Comparison of ENCODE assay signal across 14 cellular contexts in genomic region chr1:227748496-227749182, GRCh38. TPM values are rescaled to one million over a fixed set of nuclear protein-coding genes. Genes with fewer than 3 reads are reported as not detected.
DNase-seq lines count a peak whose midpoint lies in the region; ATAC-seq, FAIRE-seq and TF ChIP-seq lines count a peak whose summit lies in the region.
"Had no signal": no experiment of that assay in that cellular context is flagged by ENCODE, and none has a peak within 500 bp of the region (broad histone marks: within the 10 kb centered on the region; RNA-seq: fewer than 3 reads in every experiment).

No MANE protein-coding gene starts in this region.

- ATAC-seq in HepG2 (no peak), aorta (ENCODE audit: low FRiP score) (peak; percentile 59), HG03378 (IDR thresholded peaks at IDR 0.05; ENCODE audit: unreplicated experiment) (no peak)
- ATAC-seq: GM23338 had no signal

- no TSS peak for BruUV-seq in HepG2 (replicated peaks; lab: Mats Ljungman, UMichigan)

- 66% methylated on average over 7 of the region's 7 CpGs for WGBS in liver
- WGBS in HepG2 (ENCODE audit: low lambda C conversion rate), result 94% methylated on average over 6 of the region's 7 CpGs
- 28 to 34% methylated on average over 7 of the region's 7 CpGs for WGBS in aorta, 2 donors

- H3K27ac ChIP-seq in liver (ENCODE audit: low read depth in 1 of 2, low read length in 2 of 2) (peak overlapping the region in 1 of 2 donors; percentile 23), HepG2 (ENCODE audit: extremely low read length, insufficient read depth, low read length) (no peak overlapping the region), aorta (ENCODE audit: low read depth in 1 of 2, low read length in 2 of 2) (no peak overlapping the region)
- H3K27ac ChIP-seq: BLaER1, vagina had no signal

- TF ChIP-seq RAD21 in liver (IDR thresholded peaks at IDR 0.05) (no peak), HepG2 (CRISPR knock-in tag; IDR thresholded peaks at IDR 0.05) (no peak)

- TF ChIP-seq POLR2A in HepG2 (IDR thresholded peaks at IDR 0.05; ENCODE audit: insufficient read depth in 1 of 2, low read depth in 2 of 2, low read length in 2 of 2), result no peak

- H3K36me3 ChIP-seq in liver (ENCODE audit: control insufficient read depth in 4 of 4, insufficient read depth in 3 of 4, low read depth in 1 of 4, low read length in 3 of 4), result peaks cover 2 to 18% (median 6%) of the 10 kb centered on the region in 4 donors
- H3K36me3 ChIP-seq in HepG2 (replicated peaks in 1 of 2; ENCODE audit: control insufficient read depth in 1 of 2, insufficient read depth in 2 of 2, low read length in 2 of 2), result peaks cover 19 to 35% of the 10 kb centered on the region in 2 experiments; a peak in 4 of 5 replicates
- peaks cover 0 to 2% of the 10 kb centered on the region in 2 donors for H3K36me3 ChIP-seq in aorta (ENCODE audit: control insufficient read depth in 1 of 2, insufficient read depth in 2 of 2, low read length in 1 of 2)

- no peaks in the 10 kb centered on the region for H3K9me3 ChIP-seq in liver (ENCODE audit: control insufficient read depth in 4 of 4, low read length in 3 of 4)
- no peaks in the 10 kb centered on the region for H3K9me3 ChIP-seq in HepG2 (ENCODE audit: low read length)
- no peaks in the 10 kb centered on the region for H3K9me3 ChIP-seq in aorta (ENCODE audit: control insufficient read depth, low read length)
- H3K9me3 ChIP-seq: BLaER1, vagina had no signal

- H3K9ac ChIP-seq in liver (ENCODE audit: low read depth in 1 of 2, low read length in 2 of 2) (no peak overlapping the region), HepG2 (ENCODE audit: insufficient read depth, low read depth, low read length) (no peak overlapping the region)
- H3K9ac ChIP-seq: BLaER1 had no signal

- POLR2A ChIA-PET in HepG2 (lab: Yijun Ruan, JAX), result no interaction called here

- in situ Hi-C loops in HepG2 (cut with HindIII; ENCODE audit: extremely low pct_ligation_motif_present, low pct_unique_long_range_greater_than_20kb), result loop anchor here (10.0 kb wide), 1 partner anchor 264 kb away; no protein-coding TSS in a partner anchor

- H4K20me1 ChIP-seq in HepG2 (ENCODE audit: insufficient read depth, low read length), result no peaks in the 10 kb centered on the region

- H3K4me2 ChIP-seq in HepG2 (ENCODE audit: low read depth, low read length), result no peak overlapping the region
- H3K4me2 ChIP-seq: BLaER1, GM23338 had no signal

- H3K27me3 ChIP-seq in liver (ENCODE audit: control insufficient read depth in 4 of 4, insufficient read depth in 4 of 4, low read length in 3 of 4) (no peaks in the 10 kb centered on the region), HepG2 (ENCODE audit: control insufficient read depth in 1 of 2, insufficient read depth in 2 of 2, low read length in 2 of 2) (no peaks in the 10 kb centered on the region), aorta (ENCODE audit: control insufficient read depth in 1 of 2, insufficient read depth in 2 of 2, low read length in 1 of 2) (no peaks in the 10 kb centered on the region)
- H3K27me3 ChIP-seq: BLaER1, vagina had no signal

- no peak for TF ChIP-seq EP300 in HepG2 (IDR thresholded peaks at IDR 0.05; ENCODE audit: low read depth in 2 of 2, low read length in 2 of 2)
- no peak for TF ChIP-seq EP300 in HepG2 (CRISPR knock-in tag; IDR thresholded peaks at IDR 0.05; ENCODE audit: borderline replicate concordance)

- no peak for TF ChIP-seq CTCF in liver (IDR thresholded peaks at IDR 0.05; ENCODE audit: low read depth, low read length, missing input control)
- TF ChIP-seq CTCF in HepG2 (CRISPR knock-in tag; IDR thresholded peaks at IDR 0.05), result no peak
- no peak for TF ChIP-seq CTCF in GM20000 (IDR thresholded peaks at IDR 0.05; ENCODE audit: extremely low read depth, missing control alignments)

- no peak overlapping the region for H2AFZ ChIP-seq in HepG2 (ENCODE audit: low read length)
- H2AFZ ChIP-seq: GM23338 had no signal

- CTCF ChIA-PET in HepG2 (lab: Yijun Ruan, JAX; ENCODE audit: low intra/inter-chr PET ratio, low total read pairs), result no interaction called here

- intact Hi-C loops in HepG2 (cut with micrococcal nuclease; ENCODE audit: unreplicated experiment) (no loop called here), aorta (cut with DNase I) (no loop called here)

- H3K79me2 ChIP-seq in HepG2 (ENCODE audit: insufficient read depth, low read length), result peaks cover 2% of the 10 kb centered on the region

- H3K4me3 ChIP-seq in liver (ENCODE audit: low read depth in 1 of 3, low read length in 3 of 3) (no peak overlapping the region), HepG2 (replicated peaks in 1 of 3; ENCODE audit: insufficient read depth in 1 of 3, low read depth in 2 of 3, low read length in 3 of 3) (no peak overlapping the region), aorta (ENCODE audit: low read length in 2 of 2) (no peak overlapping the region)
- H3K4me3 ChIP-seq: BLaER1, GM23338, vagina had no signal

- H3K4me1 ChIP-seq in liver (ENCODE audit: control insufficient read depth in 4 of 4, insufficient read depth in 4 of 4, low read length in 3 of 4) (peaks cover 0 to 8% (median 4%) of the 10 kb centered on the region in 4 donors), HepG2 (ENCODE audit: insufficient read depth, low read length) (no peaks in the 10 kb centered on the region), aorta (ENCODE audit: control insufficient read depth in 1 of 2, insufficient read depth in 2 of 2, low read length in 2 of 2) (no peaks in the 10 kb centered on the region)

- DNase-seq in HepG2 (ENCODE audit: low spot score) (no peak), myocyte (ENCODE audit: low read depth) (peak; percentile 66), aorta (no peak), GM20000 (ENCODE audit: low spot score) (no peak)
- DNase-seq in central memory CD4-positive, alpha-beta T cell, result peak; percentile 59
- DNase-seq in effector CD8-positive, alpha-beta T cell (lab: John Stamatoyannopoulos, UW), result no peak
- DNase-seq: GDM1, NCI-H146 had no signal

- FAIRE-seq in HepG2 (lab: Jason Lieb, UNC), result no peak
- FAIRE-seq: frontal cortex had no signal

TF ChIP-seq in liver, 16 proteins besides CTCF, POLR2A, EP300 and RAD21 (continues in another document):
- peak; percentile 48 for TF ChIP-seq NR2F2 (IDR thresholded peaks at IDR 0.05)

TF ChIP-seq in HepG2, 621 proteins besides CTCF, POLR2A, EP300 and RAD21 (continues in another document):
- no peak for TF ChIP-seq SP2 (CRISPR knock-in tag; IDR thresholded peaks at IDR 0.05)

RNA-seq across cellular contexts. Expression of gene SNAP47, which starts 13.4 kb away (rescaled TPM):
- total RNA-seq in liver, result 10 to 100 TPM; 16.8 to 23.3 TPM
- polyA plus RNA-seq in liver, result 10 to 100 TPM; 15.3 to 15.7 TPM
- total RNA-seq in HepG2 (2016; rRNA removed; fragmentation: Illumina TruSeq; extraction: Trizol), result 25.1 and 25.8 TPM in 2 replicates
- total RNA-seq in HepG2 (2016; cell fraction: cytosol; rRNA removed; fragmentation: Illumina TruSeq; extraction: Trizol; ENCODE audit: low read depth), result 10.1 and 13.3 TPM in 2 replicates
- total RNA-seq in HepG2 (2016; cell fraction: insoluble cytoplasmic fraction; rRNA removed; fragmentation: Illumina TruSeq; extraction: Trizol), result 25.5 and 25.8 TPM in 2 replicates
- 17.9 and 18.3 TPM in 2 replicates for total RNA-seq in HepG2 (2016; cell fraction: membrane; rRNA removed; fragmentation: Illumina TruSeq; extraction: Trizol)
- 20.5 and 21.5 TPM in 2 replicates for total RNA-seq in HepG2 (2016; cell fraction: nucleus; rRNA removed; fragmentation: Illumina TruSeq; extraction: Trizol)
- 13.6 and 14.1 TPM in 2 replicates for polyA plus RNA-seq in HepG2 (2011; rRNA removed)
- 16.8 and 19.5 TPM in 2 replicates for polyA plus RNA-seq in HepG2 (2011; cell fraction: cytosol; rRNA removed)
- polyA plus RNA-seq in HepG2 (2011; cell fraction: nucleus; rRNA removed), result 19.8 and 20.7 TPM in 2 replicates
- polyA plus RNA-seq in HepG2 (2012), result 12.1 and 15.6 TPM in 2 replicates
- 4.7 and 6.2 TPM in 2 replicates for polyA plus RNA-seq in HepG2 (2016; cell fraction: cytosol; fragmentation: Illumina TruSeq; extraction: Trizol; ENCODE audit: low read depth)
- polyA plus RNA-seq in HepG2 (2016; cell fraction: insoluble cytoplasmic fraction; fragmentation: Illumina TruSeq; extraction: Trizol; ENCODE audit: low read depth), result 19.4 and 24.0 TPM in 2 replicates
- polyA plus RNA-seq in HepG2 (2016; cell fraction: membrane; fragmentation: Illumina TruSeq; extraction: Trizol; ENCODE audit: low read depth), result 10.9 and 11.7 TPM in 2 replicates
- 19.3 and 22.0 TPM in 2 replicates for polyA plus RNA-seq in HepG2 (2016; cell fraction: nucleus; fragmentation: Illumina TruSeq; extraction: Trizol; ENCODE audit: insufficient read depth, low read depth)
- polyA minus RNA-seq in HepG2 (2011; rRNA and poly(A)+ RNA removed; ENCODE audit: low replicate concordance), result 16.8 and 27.2 TPM in 2 replicates
- polyA minus RNA-seq in HepG2 (2011; cell fraction: cytosol; rRNA and poly(A)+ RNA removed), result 8.8 and 9.6 TPM in 2 replicates
- polyA minus RNA-seq in HepG2 (2011; cell fraction: nucleus; rRNA and poly(A)+ RNA removed), result 30.3 and 36.4 TPM in 2 replicates
- total RNA-seq in myocyte, result 42.9 and 43.1 TPM in 2 replicates
- 39.9 TPM for polyA plus RNA-seq in myocyte (2012)
- total RNA-seq in aorta, result 10 to 100 TPM; 18.1 to 24.6 TPM
- polyA plus RNA-seq in aorta, result 10 to 100 TPM; 14.6 to 14.8 TPM

RNA-seq across cellular contexts. Expression of gene JMJD4, which starts 13.5 kb away (rescaled TPM):
- total RNA-seq in liver (10 to 100 TPM; 12.6 to 22.1 TPM), HepG2 (2016; rRNA removed; fragmentation: Illumina TruSeq; extraction: Trizol) (23.0 and 29.0 TPM in 2 replicates), myocyte (25.4 and 40.2 TPM in 2 replicates), aorta (10 to 100 TPM; 13.3 to 14.4 TPM)
- polyA plus RNA-seq in liver (10 to 100 TPM; 12.4 to 15.5 TPM), HepG2 (2011; rRNA removed) (10.2 and 17.3 TPM in 2 replicates), aorta (10 to 100 TPM; 10.6 to 11.9 TPM)
- total RNA-seq in HepG2 (2016; cell fraction: cytosol; rRNA removed; fragmentation: Illumina TruSeq; extraction: Trizol; ENCODE audit: low read depth), result 10.5 and 13.6 TPM in 2 replicates
- 21.9 and 31.1 TPM in 2 replicates for total RNA-seq in HepG2 (2016; cell fraction: insoluble cytoplasmic fraction; rRNA removed; fragmentation: Illumina TruSeq; extraction: Trizol)
- total RNA-seq in HepG2 (2016; cell fraction: membrane; rRNA removed; fragmentation: Illumina TruSeq; extraction: Trizol), result 18.8 and 21.7 TPM in 2 replicates
- 21.3 and 26.3 TPM in 2 replicates for total RNA-seq in HepG2 (2016; cell fraction: nucleus; rRNA removed; fragmentation: Illumina TruSeq; extraction: Trizol)
- 10.6 and 14.3 TPM in 2 replicates for polyA plus RNA-seq in HepG2 (2011; cell fraction: cytosol; rRNA removed)
- polyA plus RNA-seq in HepG2 (2011; cell fraction: nucleus; rRNA removed), result 44.8 and 46.2 TPM in 2 replicates
- 9.4 and 10.9 TPM in 2 replicates for polyA plus RNA-seq in HepG2 (2012)
- 7.9 and 10.7 TPM in 2 replicates for polyA plus RNA-seq in HepG2 (2016; cell fraction: cytosol; fragmentation: Illumina TruSeq; extraction: Trizol; ENCODE audit: low read depth)
- polyA plus RNA-seq in HepG2 (2016; cell fraction: insoluble cytoplasmic fraction; fragmentation: Illumina TruSeq; extraction: Trizol; ENCODE audit: low read depth), result 18.0 and 18.7 TPM in 2 replicates
- 11.6 and 12.6 TPM in 2 replicates for polyA plus RNA-seq in HepG2 (2016; cell fraction: membrane; fragmentation: Illumina TruSeq; extraction: Trizol; ENCODE audit: low read depth)
- polyA plus RNA-seq in HepG2 (2016; cell fraction: nucleus; fragmentation: Illumina TruSeq; extraction: Trizol; ENCODE audit: insufficient read depth, low read depth), result 23.9 and 25.0 TPM in 2 replicates
- 88.6 and 93.9 TPM in 2 replicates for polyA minus RNA-seq in HepG2 (2011; rRNA and poly(A)+ RNA removed; ENCODE audit: low replicate concordance)
- 9.8 and 14.0 TPM in 2 replicates for polyA minus RNA-seq in HepG2 (2011; cell fraction: cytosol; rRNA and poly(A)+ RNA removed)
- polyA minus RNA-seq in HepG2 (2011; cell fraction: nucleus; rRNA and poly(A)+ RNA removed), result 62.1 and 65.3 TPM in 2 replicates
- polyA plus RNA-seq in myocyte (2012), result 25.1 TPM

Comparison
In these comparisons a context has a peak if more than half of its experiments do, and no peak if none do; other contexts are left out.
1. DNase-seq: peak in central memory CD4-positive, alpha-beta T cell (single experiment) and myocyte (single experiment); none in HepG2 (single experiment), aorta (0 of 2), effector CD8-positive, alpha-beta T cell (single experiment) and GM20000 (single experiment).